In the genomic region with DNA sequence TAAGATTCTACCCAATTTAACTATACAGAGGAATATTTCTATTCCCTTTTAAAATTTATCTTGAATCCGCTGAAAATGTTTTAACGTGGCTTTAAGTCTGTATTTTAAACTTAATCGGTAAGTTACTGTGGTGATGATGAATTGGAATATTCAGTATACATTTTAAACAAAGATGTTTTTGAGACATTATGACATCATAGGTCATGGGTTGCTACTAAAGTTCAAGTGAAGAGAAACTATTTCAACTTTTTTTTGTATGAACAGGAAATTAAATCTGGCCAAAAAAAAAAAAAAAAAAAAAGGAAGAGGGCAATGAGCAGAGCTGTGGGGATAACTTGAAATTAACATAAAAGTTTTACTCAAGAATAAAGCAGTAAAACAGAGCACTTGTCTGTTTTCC, we compare ENCODE assay signal across 25 cellular contexts.
"Had no signal": no experiment of that assay in that cellular context is flagged by ENCODE, and none has a peak within 500 bp of the region (broad histone marks: within the 10 kb centered on the region; RNA-seq: fewer than 3 reads in every experiment).

No MANE protein-coding gene starts in this region.

- H3K36me3 Mint-ChIP-seq: activated CD8-positive, alpha-beta memory T cell treated with anti-CD3 and anti-CD28 coated beads, Interleukin-2, amount 10 ng/mL, durations not matched to agents 7 days and 5 days; activated naive CD4-positive, alpha-beta T cell treated with anti-CD3 and anti-CD28 coated beads, Interleukin-2, amount 10 ng/mL, durations not matched to agents 7 days and 5 days; stimulated activated memory B cell treated with anti-CD40 and anti-IgM and Interleukin-4, amounts not matched to agents 10 μg/mL and 1 μg/mL and 100 μg/mL, for 72 hours; T-cell had no signal

- DNase-seq: activated CD4-positive, alpha-beta T cell treated with anti-CD3 and anti-CD28 coated beads, Interleukin-2, amount 10 ng/mL, durations not matched to agents 7 days and 5 days; activated CD4-positive, CD25-positive, alpha-beta regulatory T cell treated with anti-CD3 and anti-CD28 coated beads, Interleukin-2, amount 50 U/mL, for 72 hours; activated CD8-positive, alpha-beta memory T cell treated with anti-CD3 and anti-CD28 coated beads, Interleukin-2, amount 10 ng/mL, durations not matched to agents 7 days and 5 days; activated CD8-positive, alpha-beta T cell treated with anti-CD3 and anti-CD28 coated beads for 36 hours; activated effector memory CD4-positive, alpha-beta T cell treated with anti-CD3 and anti-CD28 coated beads, Interleukin-2, amount 50 U/mL, for 16 hours; activated naive CD4-positive, alpha-beta T cell treated with anti-CD3 and anti-CD28 coated beads, Interleukin-2, amount 10 ng/mL, durations not matched to agents 7 days and 5 days; activated T-cell treated with anti-CD3 and anti-CD28 coated beads for 4 hours; amygdala; effector memory CD8-positive, alpha-beta T cell; lower lobe of right lung; mucosa of descending colon; ovary; psoas muscle; sigmoid colon; stimulated activated CD4-positive, alpha-beta T cell treated with anti-CD3 and anti-CD28 coated beads, Interleukin-15, amount 100 ng/mL, for 24 hours; stomach; T-cell had no signal

- H3K36me3 ChIP-seq: esophagus muscularis mucosa, lower lobe of right lung, ovary, sigmoid colon, stomach, suprapubic skin, tibial nerve had no signal

- H3K27ac Mint-ChIP-seq: activated CD4-positive, alpha-beta T cell treated with anti-CD3 and anti-CD28 coated beads, Interleukin-2, amount 10 ng/mL, durations not matched to agents 7 days and 5 days; activated CD8-positive, alpha-beta memory T cell treated with anti-CD3 and anti-CD28 coated beads, Interleukin-2, amount 10 ng/mL, durations not matched to agents 7 days and 5 days; activated CD8-positive, alpha-beta T cell treated with anti-CD3 and anti-CD28 coated beads for 36 hours; activated naive CD4-positive, alpha-beta T cell treated with anti-CD3 and anti-CD28 coated beads, Interleukin-2, amount 10 ng/mL, durations not matched to agents 7 days and 5 days; effector memory CD8-positive, alpha-beta T cell; stimulated activated memory B cell treated with anti-CD40 and anti-IgM and Interleukin-4, amounts not matched to agents 10 μg/mL and 1 μg/mL and 100 μg/mL, for 72 hours; T-cell; T-helper 2 cell treated with Interferon-gamma antibody and Interleukin-4, amounts not matched to agents 5 μg/mL and 100 μg/mL, for 36 hours had no signal

- H3K27ac ChIP-seq: lower lobe of right lung, psoas muscle, sigmoid colon, stomach, suprapubic skin, VCaP had no signal

- H3K4me1 Mint-ChIP-seq: activated CD4-positive, alpha-beta T cell treated with anti-CD3 and anti-CD28 coated beads, Interleukin-2, amount 10 ng/mL, durations not matched to agents 7 days and 5 days; activated naive CD4-positive, alpha-beta T cell treated with anti-CD3 and anti-CD28 coated beads, Interleukin-2, amount 10 ng/mL, durations not matched to agents 7 days and 5 days; stimulated activated memory B cell treated with anti-CD40 and anti-IgM and Interleukin-4, amounts not matched to agents 10 μg/mL and 1 μg/mL and 100 μg/mL, for 72 hours had no signal

- H3K27me3 Mint-ChIP-seq: activated CD4-positive, alpha-beta T cell treated with anti-CD3 and anti-CD28 coated beads, Interleukin-2, amount 10 ng/mL, durations not matched to agents 7 days and 5 days; activated CD8-positive, alpha-beta memory T cell treated with anti-CD3 and anti-CD28 coated beads, Interleukin-2, amount 10 ng/mL, durations not matched to agents 7 days and 5 days; activated CD8-positive, alpha-beta T cell treated with anti-CD3 and anti-CD28 coated beads for 36 hours; effector memory CD8-positive, alpha-beta T cell; stimulated activated memory B cell treated with anti-CD40 and anti-IgM and Interleukin-4, amounts not matched to agents 10 μg/mL and 1 μg/mL and 100 μg/mL, for 72 hours; T-cell had no signal

- H3K27me3 ChIP-seq: esophagus muscularis mucosa, ovary, sigmoid colon, stomach, suprapubic skin, tibial nerve had no signal

- ATAC-seq: activated CD8-positive, alpha-beta memory T cell treated with anti-CD3 and anti-CD28 coated beads, Interleukin-2, amount 10 ng/mL, durations not matched to agents 7 days and 5 days; activated CD8-positive, alpha-beta T cell treated with anti-CD3 and anti-CD28 coated beads for 36 hours; effector memory CD8-positive, alpha-beta T cell; lower lobe of right lung; mucosa of descending colon; psoas muscle; stimulated activated memory B cell treated with anti-CD40 and anti-IgM and Interleukin-4, amounts not matched to agents 10 μg/mL and 1 μg/mL and 100 μg/mL, for 72 hours; T-cell had no signal

- FAIRE-seq: keratinocyte had no signal

- H3K4me3 ChIP-seq: esophagus muscularis mucosa, lower lobe of right lung, mucosa of descending colon, ovary, psoas muscle, sigmoid colon, smooth muscle cell, stomach, suprapubic skin, tibial nerve had no signal

- H3K4me3 Mint-ChIP-seq: activated CD4-positive, alpha-beta T cell treated with anti-CD3 and anti-CD28 coated beads, Interleukin-2, amount 10 ng/mL, durations not matched to agents 7 days and 5 days; activated CD8-positive, alpha-beta memory T cell treated with anti-CD3 and anti-CD28 coated beads, Interleukin-2, amount 10 ng/mL, durations not matched to agents 7 days and 5 days; activated CD8-positive, alpha-beta T cell treated with anti-CD3 and anti-CD28 coated beads for 36 hours; activated naive CD4-positive, alpha-beta T cell treated with anti-CD3 and anti-CD28 coated beads, Interleukin-2, amount 10 ng/mL, durations not matched to agents 7 days and 5 days; effector memory CD8-positive, alpha-beta T cell; stimulated activated memory B cell treated with anti-CD40 and anti-IgM and Interleukin-4, amounts not matched to agents 10 μg/mL and 1 μg/mL and 100 μg/mL, for 72 hours; T-cell; T-helper 2 cell treated with Interferon-gamma antibody and Interleukin-4, amounts not matched to agents 5 μg/mL and 100 μg/mL, for 36 hours had no signal

- H3K9me3 Mint-ChIP-seq: activated CD4-positive, alpha-beta T cell treated with anti-CD3 and anti-CD28 coated beads, Interleukin-2, amount 10 ng/mL, durations not matched to agents 7 days and 5 days; activated CD8-positive, alpha-beta T cell treated with anti-CD3 and anti-CD28 coated beads for 36 hours; activated naive CD4-positive, alpha-beta T cell treated with anti-CD3 and anti-CD28 coated beads, Interleukin-2, amount 10 ng/mL, durations not matched to agents 7 days and 5 days; effector memory CD8-positive, alpha-beta T cell; stimulated activated memory B cell treated with anti-CD40 and anti-IgM and Interleukin-4, amounts not matched to agents 10 μg/mL and 1 μg/mL and 100 μg/mL, for 72 hours; T-cell; T-helper 2 cell treated with Interferon-gamma antibody and Interleukin-4, amounts not matched to agents 5 μg/mL and 100 μg/mL, for 36 hours had no signal

- H3K4me1 ChIP-seq: psoas muscle had no signal

- H3K4me2 ChIP-seq: smooth muscle cell had no signal

- H3K9me3 ChIP-seq: esophagus muscularis mucosa, lower lobe of right lung, mucosa of descending colon, ovary, psoas muscle, sigmoid colon, stomach, suprapubic skin, tibial nerve had no signal
